Comparison of ENCODE assay signal across 12 cellular contexts in genomic region chr3:169929830-169930519, GRCh38. TPM values are rescaled to one million over a fixed set of nuclear protein-coding genes. Genes with fewer than 3 reads are reported as not detected.
DNase-seq lines count a peak whose midpoint lies in the region; ATAC-seq lines count a peak whose summit lies in the region.
"Had no signal": no experiment of that assay in that cellular context is flagged by ENCODE, and none has a peak within 500 bp of the region (broad histone marks: within the 10 kb centered on the region; RNA-seq: fewer than 3 reads in every experiment).

No MANE protein-coding gene starts in this region.

- intact Hi-C loops in activated CD4-positive, alpha-beta T cell treated with anti-CD3 and anti-CD28 coated beads for 36 hours (cut with DNase I, micrococcal nuclease): no loop called here

- no peaks in the 10 kb centered on the region for H3K9me3 Mint-ChIP-seq in activated CD4-positive, alpha-beta T cell treated with anti-CD3 and anti-CD28 coated beads for 36 hours (ENCODE audit: low read depth)
- H3K9me3 Mint-ChIP-seq in activated CD4-positive, alpha-beta T cell treated with anti-CD3 and anti-CD28 coated beads, Interleukin-2, amount 10 ng/mL, durations not matched to agents 7 days and 5 days: no peaks in the 10 kb centered on the region
- no peaks in the 10 kb centered on the region for H3K9me3 Mint-ChIP-seq in naive thymus-derived CD8-positive, alpha-beta T cell

- H3K27me3 Mint-ChIP-seq in activated CD4-positive, alpha-beta T cell treated with anti-CD3 and anti-CD28 coated beads for 36 hours: peaks cover 6% of the 10 kb centered on the region
- peaks cover under 1% of the 10 kb centered on the region for H3K27me3 Mint-ChIP-seq in activated CD4-positive, alpha-beta T cell treated with anti-CD3 and anti-CD28 coated beads, Interleukin-2, amount 10 ng/mL, durations not matched to agents 7 days and 5 days
- peaks cover 3 to 12% (median 6%) of the 10 kb centered on the region in 5 donors for H3K27me3 Mint-ChIP-seq in naive thymus-derived CD8-positive, alpha-beta T cell

- peak; percentile 75 for ATAC-seq in activated CD4-positive, alpha-beta T cell treated with anti-CD3 and anti-CD28 coated beads for 36 hours
- ATAC-seq in GM21576 (IDR thresholded peaks at IDR 0.05; ENCODE audit: unreplicated experiment): peak; percentile 33
- peak; percentile 47 to 56 for ATAC-seq in naive thymus-derived CD8-positive, alpha-beta T cell

- peak; percentile 26 for DNase-seq in activated CD4-positive, alpha-beta T cell treated with anti-CD3 and anti-CD28 coated beads for 36 hours
- no peak for DNase-seq in activated CD4-positive, alpha-beta T cell treated with anti-CD3 and anti-CD28 coated beads, Interleukin-2, amount 10 ng/mL, durations not matched to agents 7 days and 5 days
- DNase-seq in NOMO-1 treated with dmso at 0.1 percent for 144 hours (lab: John Stamatoyannopoulos, UW; ENCODE audit: unreplicated experiment) (peak; percentile 5), DMS 273 treated with DMSO at 0.1 percent for 48 hours (lab: John Stamatoyannopoulos, UW) (no peak), inferior parietal cortex (ENCODE audit: extremely low spot score) (no peak)
- peak in 2 of 10 donors; percentile 12 to 27 for DNase-seq in naive thymus-derived CD8-positive, alpha-beta T cell
- no peak for DNase-seq in stimulated activated CD4-positive, alpha-beta T cell treated with anti-CD3 and anti-CD28 coated beads, Interleukin-4, amount 100 ng/mL, for 1 hour
- DNase-seq: activated CD4-positive, alpha-beta T cell treated with anti-CD3 and anti-CD28 coated beads for 4 hours; adrenal gland; kidney; PC-9 had no signal

- no peaks in the 10 kb centered on the region for H3K36me3 Mint-ChIP-seq in activated CD4-positive, alpha-beta T cell treated with anti-CD3 and anti-CD28 coated beads for 36 hours (ENCODE audit: low read depth)
- H3K36me3 Mint-ChIP-seq in activated CD4-positive, alpha-beta T cell treated with anti-CD3 and anti-CD28 coated beads, Interleukin-2, amount 10 ng/mL, durations not matched to agents 7 days and 5 days (ENCODE audit: low read depth): no peaks in the 10 kb centered on the region
- H3K36me3 Mint-ChIP-seq in naive thymus-derived CD8-positive, alpha-beta T cell: no peaks in the 10 kb centered on the region

- peaks cover 5% of the 10 kb centered on the region for H3K4me1 Mint-ChIP-seq in activated CD4-positive, alpha-beta T cell treated with anti-CD3 and anti-CD28 coated beads for 36 hours
- peaks cover 6% of the 10 kb centered on the region for H3K4me1 Mint-ChIP-seq in activated CD4-positive, alpha-beta T cell treated with anti-CD3 and anti-CD28 coated beads, Interleukin-2, amount 10 ng/mL, durations not matched to agents 7 days and 5 days
- H3K4me1 Mint-ChIP-seq in naive thymus-derived CD8-positive, alpha-beta T cell: peaks cover 0 to 31% (median 2%) of the 10 kb centered on the region in 4 donors

- CTCF ChIA-PET in activated CD4-positive, alpha-beta T cell treated with anti-CD3 and anti-CD28 coated beads for 36 hours (lab: Charles Lee): interaction anchor here (0.7 to 1.2 kb wide), 2 partner anchors 72 to 120 kb away, joined by 3 to 4 read pairs; no protein-coding TSS in a partner anchor
- CTCF ChIA-PET in activated CD4-positive, alpha-beta T cell treated with anti-CD3 and anti-CD28 coated beads, Interleukin-2, amount 10 ng/mL, durations not matched to agents 7 days and 5 days (lab: Charles Lee): no interaction called here

- H3K27ac Mint-ChIP-seq in activated CD4-positive, alpha-beta T cell treated with anti-CD3 and anti-CD28 coated beads for 36 hours: no peak overlapping the region
- H3K27ac Mint-ChIP-seq in activated CD4-positive, alpha-beta T cell treated with anti-CD3 and anti-CD28 coated beads, Interleukin-2, amount 10 ng/mL, durations not matched to agents 7 days and 5 days: no peak overlapping the region
- peak overlapping the region in 2 of 10 donors; percentile 30 to 69 for H3K27ac Mint-ChIP-seq in naive thymus-derived CD8-positive, alpha-beta T cell

- H3K4me3 Mint-ChIP-seq in activated CD4-positive, alpha-beta T cell treated with anti-CD3 and anti-CD28 coated beads for 36 hours: no peak overlapping the region
- H3K4me3 Mint-ChIP-seq in activated CD4-positive, alpha-beta T cell treated with anti-CD3 and anti-CD28 coated beads, Interleukin-2, amount 10 ng/mL, durations not matched to agents 7 days and 5 days: no peak overlapping the region
- peak overlapping the region in 1 of 10 donors; percentile 6 for H3K4me3 Mint-ChIP-seq in naive thymus-derived CD8-positive, alpha-beta T cell

- POLR2A ChIA-PET in activated CD4-positive, alpha-beta T cell treated with anti-CD3 and anti-CD28 coated beads for 36 hours (lab: Charles Lee): no interaction called here
- POLR2A ChIA-PET in activated CD4-positive, alpha-beta T cell treated with anti-CD3 and anti-CD28 coated beads, Interleukin-2, amount 10 ng/mL, durations not matched to agents 7 days and 5 days (lab: Charles Lee): no interaction called here
- POLR2A ChIA-PET in naive thymus-derived CD8-positive, alpha-beta T cell (lab: Charles Lee): interaction anchor here (1.0 kb wide), 1 partner anchor 36 kb away, joined by 3 read pairs; the partner anchor contains the start of gene SEC62

RNA-seq across cellular contexts. Expression of gene SAMD7, which starts 18.6 kb away (rescaled TPM):
- not detected for total RNA-seq in activated CD4-positive, alpha-beta T cell treated with anti-CD3 and anti-CD28 coated beads for 36 hours
- total RNA-seq in activated CD4-positive, alpha-beta T cell treated with anti-CD3 and anti-CD28 coated beads, Interleukin-2, amount 10 ng/mL, durations not matched to agents 7 days and 5 days: not detected
- not detected for total RNA-seq in naive thymus-derived CD8-positive, alpha-beta T cell
- not detected for polyA plus RNA-seq in naive thymus-derived CD8-positive, alpha-beta T cell
- total RNA-seq: adrenal gland, kidney, PC-9 had no signal
- polyA plus RNA-seq: adrenal gland had no signal

RNA-seq across cellular contexts. Expression of gene SEC62, which starts 36.6 kb away (rescaled TPM):
- 10 to 100 TPM; 62.8 to 74.7 TPM for total RNA-seq in activated CD4-positive, alpha-beta T cell treated with anti-CD3 and anti-CD28 coated beads for 36 hours
- total RNA-seq in activated CD4-positive, alpha-beta T cell treated with anti-CD3 and anti-CD28 coated beads, Interleukin-2, amount 10 ng/mL, durations not matched to agents 7 days and 5 days: 10 to 100 TPM; 61.0 to 63.1 TPM
- 100 to 1,000 TPM; 147 to 168 TPM for total RNA-seq in naive thymus-derived CD8-positive, alpha-beta T cell
- 100 to 1,000 TPM; 170 to 226 (median 225) TPM for polyA plus RNA-seq in naive thymus-derived CD8-positive, alpha-beta T cell

Comparison
In these comparisons a context has a peak if more than half of its experiments do, and no peak if none do; other contexts are left out.
1. DNase-seq: peak in activated CD4-positive, alpha-beta T cell treated with anti-CD3 and anti-CD28 coated beads for 36 hours (single experiment) and NOMO-1 treated with dmso at 0.1 percent for 144 hours (single experiment); none in activated CD4-positive, alpha-beta T cell treated with anti-CD3 and anti-CD28 coated beads, Interleukin-2, amount 10 ng/mL, durations not matched to agents 7 days and 5 days (single experiment), DMS 273 treated with DMSO at 0.1 percent for 48 hours (single experiment), stimulated activated CD4-positive, alpha-beta T cell treated with anti-CD3 and anti-CD28 coated beads, Interleukin-4, amount 100 ng/mL, for 1 hour (single experiment) and inferior parietal cortex (single experiment).
2. Peak in every context shown above with its lines, with median percentiles within 50 percentile points of each other: ATAC-seq.